ENCODE assay signal across 31 cellular contexts in the genomic region with DNA sequence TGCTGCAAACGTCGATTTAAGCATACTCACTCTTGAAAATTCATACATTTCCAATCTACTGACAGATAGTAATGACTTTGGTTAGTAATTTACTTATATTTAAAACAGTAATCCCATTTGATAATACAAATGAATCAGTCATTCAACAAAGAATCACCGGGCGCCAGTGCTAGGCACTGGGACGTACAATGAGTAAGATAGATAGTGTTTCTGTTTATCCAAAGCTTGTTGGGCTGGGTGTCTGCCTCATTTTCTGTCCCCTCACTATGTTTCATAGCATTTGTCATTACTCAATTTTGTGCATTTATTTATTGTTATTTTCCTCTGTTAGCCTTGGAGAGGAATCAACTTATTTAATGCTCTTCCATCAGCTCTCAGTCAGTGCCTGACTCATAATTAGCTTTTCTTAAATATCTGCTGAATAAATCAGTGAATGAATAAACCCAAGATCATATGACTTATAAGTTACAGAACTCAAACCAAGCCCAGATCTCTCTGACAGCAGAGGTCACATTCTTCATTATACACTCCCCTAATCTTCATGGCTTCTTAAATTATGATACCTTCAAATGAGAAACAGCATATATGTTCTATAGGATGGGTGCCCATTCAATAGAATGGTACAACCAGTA.
"Had no signal": no experiment of that assay in that cellular context is flagged by ENCODE, and none has a peak within 500 bp of the region (broad histone marks: within the 10 kb centered on the region; RNA-seq: fewer than 3 reads in every experiment).

No MANE protein-coding gene starts in this region.

- H3K36me3 ChIP-seq: ascending aorta, brain microvascular endothelial cell, gastrocnemius medialis, neutrophil, prostate gland, sigmoid colon, stomach, thyroid gland, upper lobe of left lung, vagina had no signal

- H3K9me3 ChIP-seq: ascending aorta, gastrocnemius medialis, neutrophil, prostate gland, sigmoid colon, stomach, thyroid gland, upper lobe of left lung, vagina had no signal

- H3K4me3 ChIP-seq: ascending aorta, gastrocnemius medialis, hepatocyte, prostate gland, sigmoid colon, smooth muscle cell, stomach, thyroid gland, upper lobe of left lung, vagina had no signal

- ATAC-seq: effector memory CD8-positive, alpha-beta T cell; gastrocnemius medialis; left cardiac atrium; left ventricle myocardium superior; stimulated activated naive B cell treated with anti-CD40 and anti-IgM and Interleukin-4, amounts not matched to agents 10 μg/mL and 1 μg/mL and 100 μg/mL, for 72 hours had no signal

- H3K27me3 ChIP-seq: ascending aorta, brain microvascular endothelial cell, gastrocnemius medialis, hepatocyte, neutrophil, sigmoid colon, stomach, thyroid gland, upper lobe of left lung, vagina had no signal

- H3K4me1 ChIP-seq: ascending aorta, gastrocnemius medialis, prostate gland, sigmoid colon, stomach, thyroid gland, upper lobe of left lung, vagina had no signal

- DNase-seq: activated CD4-positive, alpha-beta memory T cell treated with anti-CD3 and anti-CD28 coated beads for 36 hours; activated CD4-positive, alpha-beta T cell treated with anti-CD3 and anti-CD28 coated beads for 48 hours; activated CD8-positive, alpha-beta memory T cell treated with anti-CD3 and anti-CD28 coated beads, Interleukin-2, amount 50 U/mL, for 4 hours; activated effector memory CD4-positive, alpha-beta T cell treated with anti-CD3 and anti-CD28 coated beads, Interleukin-2, amount 50 U/mL, for 16 hours; activated naive CD4-positive, alpha-beta T cell treated with anti-CD3 and anti-CD28 coated beads for 36 hours; activated naive CD8-positive, alpha-beta T cell treated with anti-CD3 and anti-CD28 coated beads for 36 hours; activated T-cell treated with anti-CD3 and anti-CD28 coated beads, Interleukin-2, amount 50 U/mL, for 1 hour; brain microvascular endothelial cell; caudate nucleus; cortex of kidney; effector memory CD8-positive, alpha-beta T cell; erythroblast; gastrocnemius medialis; glutamatergic neuron; left cardiac atrium; left ventricle myocardium superior; naive B cell; nephron progenitor cell; sigmoid colon; stimulated activated CD4-positive, alpha-beta T cell treated with anti-CD3 and anti-CD28 coated beads, Interleukin-1b, Interleukin-23, amount 100 ng/mL, for 48 hours; stimulated activated naive B cell treated with anti-CD40 and anti-IgM and Interleukin-4, amounts not matched to agents 10 μg/mL and 1 μg/mL and 100 μg/mL, for 72 hours; stomach; T-helper 1 cell; thyroid gland; upper lobe of left lung had no signal
